25 cellular contexts compared by ENCODE assay signal in genomic region chr9:135592331-135592590, GRCh38. TPM values are rescaled to one million over a fixed set of nuclear protein-coding genes. Genes with fewer than 3 reads are reported as not detected.
DNase-seq lines count a peak whose midpoint lies in the region; ATAC-seq and TF ChIP-seq lines count a peak whose summit lies in the region.
"Had no signal": no experiment of that assay in that cellular context is flagged by ENCODE, and none has a peak within 500 bp of the region (broad histone marks: within the 10 kb centered on the region; RNA-seq: fewer than 3 reads in every experiment).

No MANE protein-coding gene starts in this region.

- no peak overlapping the region for H2BK12ac ChIP-seq in mesenchymal stem cell (ENCODE audit: low read length in 2 of 2)

- H4K91ac ChIP-seq in mesenchymal stem cell (ENCODE audit: low read length): no peak overlapping the region

- no peak overlapping the region for H2BK5ac ChIP-seq in mesenchymal stem cell (ENCODE audit: low read depth, low read length, poor library complexity, severe bottlenecking)

- H3K18ac ChIP-seq in mesenchymal stem cell (ENCODE audit: low read depth in 1 of 2, low read length in 2 of 2): no peak overlapping the region

- TF ChIP-seq CTCF in stomach (IDR thresholded peaks at IDR 0.05): no peak

- H3K23ac ChIP-seq in mesenchymal stem cell (ENCODE audit: low read length in 2 of 2): no peak overlapping the region

- WGBS in stomach, 5 donors: 64 to 80% (median 66%) methylated on average over 1 to 5 of the region's 5 CpGs
- WGBS in mesenchymal stem cell: 82% methylated on average over 5 of the region's 5 CpGs

- H3K4me2 ChIP-seq in mesenchymal stem cell (ENCODE audit: low read length, poor library complexity, severe bottlenecking): no peak overlapping the region

- H2AFZ ChIP-seq in mesenchymal stem cell (ENCODE audit: low read depth, low read length): no peak overlapping the region

- H3K4me3 ChIP-seq in stomach (no peak overlapping the region), mesenchymal stem cell (ENCODE audit: insufficient read depth in 1 of 2, low read depth in 1 of 2, low read length in 2 of 2) (no peak overlapping the region)
- no peak overlapping the region for H3K4me3 ChIP-seq in effector memory CD4-positive, alpha-beta T cell (ENCODE audit: insufficient read depth, low read depth, low read length, poor library complexity, severe bottlenecking)
- H3K4me3 ChIP-seq: BLaER1, K562 had no signal

- TF ChIP-seq POLR2A in stomach (IDR thresholded peaks at IDR 0.05): no peak

- H4K8ac ChIP-seq in mesenchymal stem cell (ENCODE audit: low read length): no peak overlapping the region

- intact Hi-C loops in Right ventricle myocardium superior (cut with DNase I) (no loop called here), left cardiac atrium (cut with DNase I) (no loop called here), stomach (cut with DNase I; ENCODE audit: low total_unique reads) (no loop called here)

- no peak for TF ChIP-seq EP300 in stomach (IDR thresholded peaks at IDR 0.05)

- H3K9ac ChIP-seq in mesenchymal stem cell (ENCODE audit: low read length): no peak overlapping the region
- H3K9ac ChIP-seq: BLaER1 had no signal

- no peak overlapping the region for H2BK120ac ChIP-seq in mesenchymal stem cell (ENCODE audit: low read depth, low read length)

- no peak overlapping the region for H3K27ac ChIP-seq in stomach
- no peak overlapping the region for H3K27ac ChIP-seq in effector memory CD4-positive, alpha-beta T cell (ENCODE audit: insufficient read depth, low read length, poor library complexity, severe bottlenecking)
- no peak overlapping the region for H3K27ac ChIP-seq in mesenchymal stem cell (ENCODE audit: low read length, poor library complexity, severe bottlenecking)
- H3K27ac ChIP-seq: BLaER1 had no signal

- peaks cover 0 to 55% (median 11%) of the 10 kb centered on the region in 3 donors for H3K27me3 ChIP-seq in stomach
- no peaks in the 10 kb centered on the region for H3K27me3 ChIP-seq in effector memory CD4-positive, alpha-beta T cell (replicated peaks; ENCODE audit: control insufficient read depth, insufficient read depth, low read length, poor library complexity, severe bottlenecking)
- peaks cover 0 to 34% of the 10 kb centered on the region in 2 experiments for H3K27me3 ChIP-seq in mesenchymal stem cell (ENCODE audit: control insufficient read depth in 1 of 2, insufficient read depth in 1 of 2, low read length in 2 of 2)
- H3K27me3 ChIP-seq: BLaER1 had no signal

- no peaks in the 10 kb centered on the region for H3K79me1 ChIP-seq in mesenchymal stem cell (replicated peaks; ENCODE audit: low read length, poor library complexity, severe bottlenecking)

- peak; percentile 26 for DNase-seq in Right ventricle myocardium superior
- no peak for DNase-seq in left cardiac atrium
- peak; percentile 21 for DNase-seq in D341Med (ENCODE audit: low spot score)
- DNase-seq in epidermal melanocyte (ENCODE audit: insufficient read length, low spot score): peak; percentile 5
- DNase-seq in stomach: peak; percentile 19
- no peak for DNase-seq in effector memory CD4-positive, alpha-beta T cell
- DNase-seq in mesenchymal stem cell: no peak
- DNase-seq in COLO668 (lab: John Stamatoyannopoulos, UW; ENCODE audit: unreplicated experiment): no peak
- DNase-seq: ACHN; AML-193; Calu3; CD4-positive, alpha-beta memory T cell; DMS 273 treated with DMSO at 0.1 percent for 48 hours; DMS53; DND-41; EL; GOT3; HFFc6; IMR-90 had no signal

- no peaks in the 10 kb centered on the region for H3K36me3 ChIP-seq in stomach
- no peaks in the 10 kb centered on the region for H3K36me3 ChIP-seq in effector memory CD4-positive, alpha-beta T cell (ENCODE audit: control insufficient read depth, insufficient read depth, low read length)
- H3K36me3 ChIP-seq in mesenchymal stem cell (ENCODE audit: control insufficient read depth in 1 of 2, insufficient read depth in 2 of 2, low read depth in 1 of 2, low read length in 2 of 2): no peaks in the 10 kb centered on the region
- H3K36me3 ChIP-seq: BLaER1 had no signal

- H2AK5ac ChIP-seq in mesenchymal stem cell (ENCODE audit: low read length, severe bottlenecking): no peak overlapping the region

- no peak overlapping the region for H3K4ac ChIP-seq in mesenchymal stem cell (ENCODE audit: low read depth in 1 of 2, low read length in 2 of 2)

- H3K4me1 ChIP-seq in stomach (no peaks in the 10 kb centered on the region), mesenchymal stem cell (ENCODE audit: control insufficient read depth, insufficient read depth, low read depth, low read length) (no peaks in the 10 kb centered on the region)
- no peaks in the 10 kb centered on the region for H3K4me1 ChIP-seq in effector memory CD4-positive, alpha-beta T cell (ENCODE audit: control insufficient read depth, insufficient read depth, low read length, poor library complexity, severe bottlenecking)

- H2BK15ac ChIP-seq in mesenchymal stem cell (ENCODE audit: low read depth, poor library complexity, severe bottlenecking): no peak overlapping the region

- peaks cover 0 to 5% (median 2%) of the 10 kb centered on the region in 4 donors for H3K9me3 ChIP-seq in stomach
- H3K9me3 ChIP-seq in effector memory CD4-positive, alpha-beta T cell (ENCODE audit: control insufficient read depth, low read length): no peaks in the 10 kb centered on the region
- H3K9me3 ChIP-seq in mesenchymal stem cell (ENCODE audit: control insufficient read depth, low read length): no peaks in the 10 kb centered on the region
- H3K9me3 ChIP-seq: BLaER1 had no signal

- no peak overlapping the region for H3K14ac ChIP-seq in mesenchymal stem cell (ENCODE audit: low read length in 2 of 2)

- no peak for ATAC-seq in Right ventricle myocardium superior (ENCODE audit: poor library complexity)
- ATAC-seq in left cardiac atrium: no peak
- ATAC-seq: HCT116, K562 had no signal

RNA-seq across cellular contexts. Expression of gene PAEP, which starts 30.7 kb away (rescaled TPM):
- not detected for total RNA-seq in Right ventricle myocardium superior
- total RNA-seq in left cardiac atrium: not detected
- total RNA-seq in stomach: not detected
- polyA plus RNA-seq in stomach: not detected
- polyA plus RNA-seq in mesenchymal stem cell (2013, experiment 1 of 2): not detected
- not detected for polyA plus RNA-seq in mesenchymal stem cell (2013, experiment 2 of 2)
- total RNA-seq: CD4-positive, alpha-beta memory T cell; G401; H7; HFFc6; IMR-90 had no signal
- polyA plus RNA-seq: CD14-positive monocyte; CD4-positive, alpha-beta memory T cell; IMR-90 had no signal

RNA-seq across cellular contexts. Expression of gene OBP2A, which starts 46.3 kb away (rescaled TPM):
- total RNA-seq in Right ventricle myocardium superior (not detected), left cardiac atrium (not detected), stomach (not detected)
- polyA plus RNA-seq in stomach: not detected
- not detected for polyA plus RNA-seq in mesenchymal stem cell (2013, experiment 1 of 2)
- polyA plus RNA-seq in mesenchymal stem cell (2013, experiment 2 of 2): not detected
- total RNA-seq: Calu3; CD4-positive, alpha-beta memory T cell; G401; H7; HFFc6; IMR-90; K562 had no signal
- polyA plus RNA-seq: CD14-positive monocyte; CD4-positive, alpha-beta memory T cell; IMR-90; K562 had no signal

RNA-seq across cellular contexts. Expression of gene GLT6D1, which starts 47.1 kb away (rescaled TPM):
- total RNA-seq in Right ventricle myocardium superior (not detected), left cardiac atrium (not detected), stomach (not detected)
- not detected for polyA plus RNA-seq in stomach
- not detected for polyA plus RNA-seq in mesenchymal stem cell (2013, experiment 1 of 2)
- not detected for polyA plus RNA-seq in mesenchymal stem cell (2013, experiment 2 of 2)
- total RNA-seq: Calu3; CD4-positive, alpha-beta memory T cell; G401; H7; HFFc6; IMR-90; K562 had no signal
- polyA plus RNA-seq: CD14-positive monocyte; CD4-positive, alpha-beta memory T cell; IMR-90; K562 had no signal

Comparison
In these comparisons a context has a peak if more than half of its experiments do, and no peak if none do; other contexts are left out.
1. DNase-seq: peak in Right ventricle myocardium superior (single experiment), D341Med (single experiment), epidermal melanocyte (single experiment) and stomach (single experiment); none in left cardiac atrium (single experiment), effector memory CD4-positive, alpha-beta T cell (0 of 3), mesenchymal stem cell (single experiment) and COLO668 (single experiment).